ENCODE assay signal across 8 cellular contexts in genomic region chr1:110605901-110606783, GRCh38. TPM values are rescaled to one million over a fixed set of nuclear protein-coding genes. Genes with fewer than 3 reads are reported as not detected.
DNase-seq lines count a peak whose midpoint lies in the region; ATAC-seq and TF ChIP-seq lines count a peak whose summit lies in the region.

Gene KCNA2 (minus strand): TSS chr1:110606358. CDS start chr1:110604782, 1,576 bp downstream.

- peak; percentile 18 for DNase-seq in activated CD4-positive, alpha-beta T cell treated with anti-CD3 and anti-CD28 coated beads for 48 hours
- no peak for DNase-seq in activated CD4-positive, alpha-beta T cell treated with anti-CD3 and anti-CD28 coated beads for 1 hour
- DNase-seq in SK-N-MC (ENCODE audit: low read depth, low spot score): no peak
- peak; percentile 68 for DNase-seq in upper lobe of right lung
- no peak for DNase-seq in 8988T

- WGBS in esophagus, 2 donors: 2 to 3% methylated on average over 49 of the region's 49 CpGs

- H3K4me1 ChIP-seq in esophagus (ENCODE audit: control insufficient read depth in 2 of 2, insufficient read depth in 2 of 2, low read length in 1 of 2) (peaks cover 0 to 11% of the 10 kb centered on the region in 2 donors), mucosa of stomach (ENCODE audit: control insufficient read depth, insufficient read depth, low read length) (peaks cover 12% of the 10 kb centered on the region), upper lobe of right lung (peaks cover 15% of the 10 kb centered on the region)

- H3K27me3 ChIP-seq in esophagus (ENCODE audit: control insufficient read depth in 1 of 2, insufficient read depth in 2 of 2, low read length in 2 of 2) (peaks cover 0 to 12% of the 10 kb centered on the region in 2 donors), mucosa of stomach (ENCODE audit: control insufficient read depth, insufficient read depth, low read length) (peaks cover 65% of the 10 kb centered on the region), upper lobe of right lung (peaks cover 51% of the 10 kb centered on the region)

- H3K27ac ChIP-seq in SK-N-MC (peak within 1 kb of the TSS; percentile 70), esophagus (ENCODE audit: low read depth in 2 of 2, low read length in 1 of 2) (peak within 1 kb of the TSS; percentile 5 to 6), upper lobe of right lung (no peak within 1 kb of the TSS)

- peak within 1 kb of the TSS; percentile 94 for H3K4me3 ChIP-seq in SK-N-MC
- H3K4me3 ChIP-seq in esophagus (ENCODE audit: low read depth in 1 of 2, low read length in 2 of 2): peak within 1 kb of the TSS; percentile 37 to 55
- peak within 1 kb of the TSS; percentile 14 for H3K4me3 ChIP-seq in mucosa of stomach (ENCODE audit: low read length)
- H3K4me3 ChIP-seq in upper lobe of right lung: peak within 1 kb of the TSS; percentile 56

- no peak for TF ChIP-seq CTCF in upper lobe of right lung (IDR thresholded peaks at IDR 0.05)

- H3K36me3 ChIP-seq in SK-N-MC (ENCODE audit: insufficient read depth, low read length) (peaks cover 28% of the 10 kb centered on the region), esophagus (ENCODE audit: control insufficient read depth in 2 of 2, insufficient read depth in 2 of 2, low read length in 1 of 2) (no peaks in the 10 kb centered on the region), mucosa of stomach (ENCODE audit: control insufficient read depth, insufficient read depth, low read length) (no peaks in the 10 kb centered on the region), upper lobe of right lung (no peaks in the 10 kb centered on the region)

- ATAC-seq in upper lobe of right lung (peak; percentile 24), HG03354 (IDR thresholded peaks at IDR 0.05; ENCODE audit: poor library complexity, severe bottlenecking, unreplicated experiment) (no peak)

- H3K9ac ChIP-seq in SK-N-MC (ENCODE audit: insufficient read length) (peak within 1 kb of the TSS; percentile 77), mucosa of stomach (ENCODE audit: low read length) (peak within 1 kb of the TSS; percentile 28)

- intact Hi-C loops in upper lobe of right lung (cut with DNase I): no loop called here

- no peaks in the 10 kb centered on the region for H3K9me3 ChIP-seq in SK-N-MC (ENCODE audit: low read depth, low read length)
- H3K9me3 ChIP-seq in esophagus (ENCODE audit: control insufficient read depth in 2 of 2, insufficient read depth in 1 of 2, low read depth in 1 of 2, low read length in 1 of 2): peaks cover 0 to 2% of the 10 kb centered on the region in 2 donors
- no peaks in the 10 kb centered on the region for H3K9me3 ChIP-seq in mucosa of stomach (ENCODE audit: control insufficient read depth, low read length)
- no peaks in the 10 kb centered on the region for H3K9me3 ChIP-seq in upper lobe of right lung

RNA-seq across cellular contexts. Expression of gene KCNA2, which starts in this region (rescaled TPM):
- polyA plus RNA-seq in esophagus: under 1 TPM; 0.06 to 0.15 TPM
- 0.64 TPM for total RNA-seq in upper lobe of right lung

Comparison
In these comparisons a context has a peak if more than half of its experiments do, and no peak if none do; other contexts are left out.
1. Peak in DNase-seq, ATAC-seq and H3K4me3 ChIP-seq in upper lobe of right lung; RNA of the gene not detected or under 1 TPM.
2. H3K4me3 ChIP-seq: peak in every context shown above with its lines; median percentile 94 in SK-N-MC; 56 in upper lobe of right lung; 46 in esophagus; 14 in mucosa of stomach.